In genomic region chr5:179619776-179620175, GRCh38 we compare ENCODE assay signal across 9 cellular contexts. TPM values are rescaled to one million over a fixed set of nuclear protein-coding genes. Genes with fewer than 3 reads are reported as not detected.
DNase-seq lines count a peak whose midpoint lies in the region; ATAC-seq, FAIRE-seq and TF ChIP-seq lines count a peak whose summit lies in the region.
"Had no signal": no experiment of that assay in that cellular context is flagged by ENCODE, and none has a peak within 500 bp of the region (broad histone marks: within the 10 kb centered on the region; RNA-seq: fewer than 3 reads in every experiment).

No MANE protein-coding gene starts in this region.

- H4K20me1 ChIP-seq in astrocyte (ENCODE audit: insufficient read depth, low read length) = peaks cover 84% of the 10 kb centered on the region

- H3K27me3 ChIP-seq in heart left ventricle (no peaks in the 10 kb centered on the region), astrocyte (ENCODE audit: insufficient read depth, low read length) (no peaks in the 10 kb centered on the region), tibial artery (no peaks in the 10 kb centered on the region)

- no peak for FAIRE-seq in astrocyte (lab: Jason Lieb, UNC)

- H3K9me3 ChIP-seq in heart left ventricle (no peaks in the 10 kb centered on the region), astrocyte (ENCODE audit: insufficient read depth, low read depth, low read length) (no peaks in the 10 kb centered on the region), tibial artery (no peaks in the 10 kb centered on the region)

- no peak for TF ChIP-seq CTCF in heart left ventricle (IDR thresholded peaks at IDR 0.05)
- TF ChIP-seq CTCF in astrocyte (IDR thresholded peaks at IDR 0.05; ENCODE audit: insufficient read depth, low read depth, low read length) = no peak
- no peak for TF ChIP-seq CTCF in tibial artery (IDR thresholded peaks at IDR 0.05)

- peak overlapping the region; percentile 95 for H3K4me2 ChIP-seq in astrocyte (ENCODE audit: low read length)

- H3K4me3 ChIP-seq in heart left ventricle (peak overlapping the region in 10 of 12 donors; percentile 7 to 100 (median 96)), astrocyte (ENCODE audit: insufficient read depth, low read depth, low read length) (peak overlapping the region; percentile 91), tibial artery (peak overlapping the region; percentile 94 to 99)

- H3K9ac ChIP-seq in astrocyte (ENCODE audit: low read length) = peak overlapping the region; percentile 99

- DNase-seq in heart left ventricle (no peak), Right ventricle myocardium superior (no peak), astrocyte (ENCODE audit: low read depth) (no peak), kidney tubule cell (ENCODE audit: low spot score) (peak; percentile 33), tibial artery (no peak), germinal center (ENCODE audit: low spot score) (no peak), NOMO-1 (lab: John Stamatoyannopoulos, UW; ENCODE audit: unreplicated experiment in 2 of 2) (no peak)

- peaks cover 91% of the 10 kb centered on the region for H3K79me2 ChIP-seq in astrocyte (ENCODE audit: insufficient read depth, low read length)

- H3K4me3 Mint-ChIP-seq in astrocyte (ENCODE audit: unreplicated experiment) = peak overlapping the region; percentile 95

- intact Hi-C loops in heart left ventricle (cut with DNase I) (loop anchor here in 5 of 10 donors (5.0 to 10.0 kb wide), 4 partner anchors 55 to 205 kb away; partner anchors contain the start of genes MAML1 (in 1 of the 5) and SQSTM1 (in 1 of the 5)), Right ventricle myocardium superior (cut with DNase I) (loop anchor here (10.0 kb wide), 1 partner anchor 105 kb away; no protein-coding TSS in a partner anchor), tibial artery (cut with DNase I; ENCODE audit: low total_unique reads) (loop anchor here (5.0 to 10.0 kb wide), 3 partner anchors 55 to 198 kb away; partner anchors contain the start of gene RUFY1)

- no peaks in the 10 kb centered on the region for H3K27me3 Mint-ChIP-seq in astrocyte (ENCODE audit: low read depth, unreplicated experiment)

- no peak overlapping the region for H3K27ac ChIP-seq in heart left ventricle
- H3K27ac ChIP-seq in astrocyte (ENCODE audit: low read depth, low read length) = peak overlapping the region; percentile 59
- peak overlapping the region in 1 of 2 donors; percentile 24 for H3K27ac ChIP-seq in tibial artery

- WGBS in heart left ventricle, 4 donors = 2 to 9% (median 7%) methylated on average over 4 of the region's 4 CpGs

- no peak for TF ChIP-seq POLR2A in heart left ventricle (IDR thresholded peaks at IDR 0.05)

- peaks cover 33% of the 10 kb centered on the region for H3K36me3 Mint-ChIP-seq in astrocyte (ENCODE audit: low read depth, unreplicated experiment)

- no peaks in the 10 kb centered on the region for H3K9me3 Mint-ChIP-seq in astrocyte (ENCODE audit: unreplicated experiment)

- H3K4me1 ChIP-seq in heart left ventricle (peaks cover 17 to 84% (median 65%) of the 10 kb centered on the region in 12 donors), astrocyte (ENCODE audit: insufficient read depth, low read length) (peaks cover 23% of the 10 kb centered on the region), tibial artery (peaks cover 0 to 84% (median 53%) of the 10 kb centered on the region in 4 donors)

- ATAC-seq in heart left ventricle (no peak), Right ventricle myocardium superior (ENCODE audit: poor library complexity) (no peak), GM18519 (IDR thresholded peaks at IDR 0.05; ENCODE audit: low FRiP score, unreplicated experiment) (no peak)
- ATAC-seq: sciatic nerve had no signal

- H3K4me1 Mint-ChIP-seq in astrocyte (ENCODE audit: low read depth, unreplicated experiment) = peaks cover 29% of the 10 kb centered on the region

- peaks cover 0 to 78% (median 77%) of the 10 kb centered on the region in 9 donors for H3K36me3 ChIP-seq in heart left ventricle
- H3K36me3 ChIP-seq in astrocyte (ENCODE audit: insufficient read depth, low read length) = peaks cover 74% of the 10 kb centered on the region
- peaks cover 64 to 70% (median 68%) of the 10 kb centered on the region in 3 donors for H3K36me3 ChIP-seq in tibial artery

- H3K27ac Mint-ChIP-seq in astrocyte (ENCODE audit: unreplicated experiment) = no peak overlapping the region

- no peak overlapping the region for H2AFZ ChIP-seq in astrocyte (ENCODE audit: low read depth, low read length)

RNA-seq across cellular contexts. Expression of gene HNRNPH1, which starts 3.7 kb away (rescaled TPM):
- total RNA-seq in heart left ventricle (100 to 1,000 TPM; 106 to 252 (median 178) TPM), Right ventricle myocardium superior (221 TPM), astrocyte (349 and 458 TPM in 2 replicates)
- 100 to 1,000 TPM; 126 to 195 TPM for polyA plus RNA-seq in heart left ventricle
